ENCODE assay signal across 10 cellular contexts in genomic region chr1:37752213-37752582, GRCh38. TPM values are rescaled to one million over a fixed set of nuclear protein-coding genes. Genes with fewer than 3 reads are reported as not detected.
DNase-seq lines count a peak whose midpoint lies in the region; ATAC-seq and TF ChIP-seq lines count a peak whose summit lies in the region.
"Had no signal": no experiment of that assay in that cellular context is flagged by ENCODE, and none has a peak within 500 bp of the region (broad histone marks: within the 10 kb centered on the region; RNA-seq: fewer than 3 reads in every experiment).

No MANE protein-coding gene starts in this region.

- POLR2A ChIA-PET in PC-9 (lab: Charles Lee; ENCODE audit: unreplicated experiment) = no interaction called here

- no peak for ATAC-seq in psoas muscle

- TF ChIP-seq EP300 in tibial nerve (IDR thresholded peaks at IDR 0.05) = no peak

- no peak overlapping the region for H3K27ac Mint-ChIP-seq in T-helper 1 cell treated with Interleukin-12 subunit alpha and Interleukin-12 subunit beta and Interleukin-4 antibody, amounts not matched to agents 30 μg/mL and 1 μg/mL, for 36 hours
- no peak overlapping the region for H3K27ac Mint-ChIP-seq in endodermal cell

- DNase-seq in T-helper 1 cell = no peak
- no peak for DNase-seq in PC-9
- DNase-seq in endodermal cell = no peak
- DNase-seq in psoas muscle = no peak
- no peak for DNase-seq in activated effector memory CD4-positive, alpha-beta T cell treated with Interleukin-2 at 50 U/mL for 16 hours
- no peak for DNase-seq in tibial nerve (ENCODE audit: low spot score in 2 of 2)
- DNase-seq in NOMO-1 treated with DMSO at 0.1 percent for 48 hours (lab: John Stamatoyannopoulos, UW; ENCODE audit: unreplicated experiment) = no peak
- DNase-seq: activated CD4-positive, alpha-beta T cell treated with anti-CD3 and anti-CD28 coated beads, Interleukin-2, amount 50 U/mL, for 1 hour; GOT3 had no signal

- TSS peak; percentile 61 for BruUV-seq in PC-9 (replicated peaks; lab: Mats Ljungman, UMichigan)

- H3K9me3 ChIP-seq in PC-9 (ENCODE audit: insufficient read depth, low read depth) = 0 out of 2 replicates have a peak, but pooled peaks cover under 1% of the 10 kb centered on the region
- no peaks in the 10 kb centered on the region for H3K9me3 ChIP-seq in endodermal cell (ENCODE audit: control insufficient read depth, low read length)
- H3K9me3 ChIP-seq in psoas muscle = peaks cover under 1% of the 10 kb centered on the region
- peaks cover 0 to 5% (median 0%) of the 10 kb centered on the region in 4 donors for H3K9me3 ChIP-seq in tibial nerve

- WGBS in endodermal cell (ENCODE audit: insufficient coverage in 1 of 2, insufficient read length in 1 of 2), 2 experiments = 42 to 67% methylated on average over 4 to 11 of the region's 11 CpGs
- 22 to 26% (median 23%) methylated on average over 11 of the region's 11 CpGs for WGBS in psoas muscle, 3 donors
- 19 to 28% methylated on average over 11 of the region's 11 CpGs for WGBS in tibial nerve, 2 donors

- no peaks in the 10 kb centered on the region for H3K79me2 ChIP-seq in PC-9 (ENCODE audit: low read depth)

- peak overlapping the region; percentile 54 for H3K4me3 Mint-ChIP-seq in T-helper 1 cell treated with Interleukin-12 subunit alpha and Interleukin-12 subunit beta and Interleukin-4 antibody, amounts not matched to agents 30 μg/mL and 1 μg/mL, for 36 hours
- H3K4me3 Mint-ChIP-seq in endodermal cell = peak overlapping the region; percentile 48

- H3K4me3 ChIP-seq in PC-9 (peak overlapping the region; percentile 55), endodermal cell (ENCODE audit: low read length) (no peak overlapping the region), psoas muscle (peak overlapping the region; percentile 25), tibial nerve (peak overlapping the region in 1 of 4 donors; percentile 26)

- intact Hi-C loops in PC-9 (cut with micrococcal nuclease; ENCODE audit: unreplicated experiment) = loop anchor here (10.0 kb wide), 1 partner anchor 57 kb away; the partner anchor contains the start of gene CDCA8
- intact Hi-C loops in psoas muscle (cut with DNase I) = no loop called here

- TF ChIP-seq CTCF in PC-9 (conservative IDR thresholded peaks at IDR 0.05) (no peak), endodermal cell (conservative IDR thresholded peaks at IDR 0.05) (no peak), psoas muscle (IDR thresholded peaks at IDR 0.05) (no peak), tibial nerve (IDR thresholded peaks at IDR 0.05) (no peak)

- peaks cover 42% of the 10 kb centered on the region for H3K27me3 Mint-ChIP-seq in T-helper 1 cell treated with Interleukin-12 subunit alpha and Interleukin-12 subunit beta and Interleukin-4 antibody, amounts not matched to agents 30 μg/mL and 1 μg/mL, for 36 hours (ENCODE audit: low read depth)
- peaks cover 42% of the 10 kb centered on the region for H3K27me3 Mint-ChIP-seq in endodermal cell (ENCODE audit: insufficient read depth)

- no peaks in the 10 kb centered on the region for H3K36me3 Mint-ChIP-seq in T-helper 1 cell treated with Interleukin-12 subunit alpha and Interleukin-12 subunit beta and Interleukin-4 antibody, amounts not matched to agents 30 μg/mL and 1 μg/mL, for 36 hours (ENCODE audit: low read depth)
- no peaks in the 10 kb centered on the region for H3K36me3 Mint-ChIP-seq in endodermal cell (ENCODE audit: low read depth)

- H3K4me2 ChIP-seq in PC-9 = peak overlapping the region; percentile 81

- H3K4me1 ChIP-seq in PC-9 (replicated peaks; ENCODE audit: insufficient read depth) = no peaks in the 10 kb centered on the region
- H3K4me1 ChIP-seq in endodermal cell (ENCODE audit: control insufficient read depth, insufficient read depth, low read length) = no peaks in the 10 kb centered on the region
- H3K4me1 ChIP-seq in psoas muscle = no peaks in the 10 kb centered on the region
- peaks cover 0 to 17% (median 1%) of the 10 kb centered on the region in 4 donors for H3K4me1 ChIP-seq in tibial nerve

- H3F3A ChIP-seq in PC-9 (ENCODE audit: insufficient read depth, low read depth) = peaks cover 6% of the 10 kb centered on the region; the same call in 1 of the 2 replicates

- CTCF ChIA-PET in PC-9 (lab: Charles Lee) = no interaction called here

- H3K9me3 Mint-ChIP-seq in T-helper 1 cell treated with Interleukin-12 subunit alpha and Interleukin-12 subunit beta and Interleukin-4 antibody, amounts not matched to agents 30 μg/mL and 1 μg/mL, for 36 hours = peaks cover 3% of the 10 kb centered on the region
- H3K9me3 Mint-ChIP-seq in endodermal cell = peaks cover 3% of the 10 kb centered on the region

- peaks cover under 1% of the 10 kb centered on the region; the same call in 1 of the 2 replicates for H3K36me3 ChIP-seq in PC-9 (ENCODE audit: low read depth)
- no peaks in the 10 kb centered on the region for H3K36me3 ChIP-seq in endodermal cell (ENCODE audit: control insufficient read depth, insufficient read depth, low read length)
- H3K36me3 ChIP-seq in psoas muscle (ENCODE audit: insufficient read depth in 1 of 2, low read depth in 1 of 2) = no peaks in the 10 kb centered on the region
- H3K36me3 ChIP-seq in tibial nerve = no peaks in the 10 kb centered on the region

- no peak overlapping the region for H3K9ac ChIP-seq in endodermal cell (ENCODE audit: extremely low read depth, low read length, poor library complexity, severe bottlenecking)

- H3K27me3 ChIP-seq in PC-9 (ENCODE audit: insufficient read depth, low read depth) (no peaks in the 10 kb centered on the region), endodermal cell (ENCODE audit: control insufficient read depth, insufficient read depth, low read length, poor library complexity, severe bottlenecking) (peaks cover 97% of the 10 kb centered on the region), psoas muscle (ENCODE audit: insufficient read depth in 3 of 3, low read length in 2 of 3) (peaks cover 0 to 68% (median 27%) of the 10 kb centered on the region in 3 donors), tibial nerve (peaks cover 0 to 62% of the 10 kb centered on the region in 2 donors)

- H2AFZ ChIP-seq in PC-9 = peak overlapping the region; percentile 66

- peaks cover 3% of the 10 kb centered on the region for H3K4me1 Mint-ChIP-seq in T-helper 1 cell treated with Interleukin-12 subunit alpha and Interleukin-12 subunit beta and Interleukin-4 antibody, amounts not matched to agents 30 μg/mL and 1 μg/mL, for 36 hours (ENCODE audit: low read depth)
- H3K4me1 Mint-ChIP-seq in endodermal cell = peaks cover 2% of the 10 kb centered on the region

- TF ChIP-seq POLR2A in tibial nerve (IDR thresholded peaks at IDR 0.05) = no peak

- no peaks in the 10 kb centered on the region for H4K20me1 ChIP-seq in PC-9 (ENCODE audit: insufficient read depth)

- H3K27ac ChIP-seq in PC-9 (no peak overlapping the region), endodermal cell (ENCODE audit: low read depth, low read length) (no peak overlapping the region), psoas muscle (no peak overlapping the region), tibial nerve (no peak overlapping the region)

- no peaks in the 10 kb centered on the region for H3K9me2 ChIP-seq in PC-9 (ENCODE audit: insufficient read depth)

RNA-seq across cellular contexts. Expression of gene EPHA10, which starts 12.7 kb away (rescaled TPM):
- total RNA-seq in PC-9 (2021) = 7.6 and 12.1 TPM in 2 replicates
- under 1 TPM in 1 of 2 donors, not detected in 1; 0.42 TPM for total RNA-seq in endodermal cell
- 0.57 TPM for polyA plus RNA-seq in endodermal cell (2013, experiment 1 of 2)
- polyA plus RNA-seq in endodermal cell (2013, experiment 2 of 2) = 0.54 TPM
- total RNA-seq in psoas muscle = not detected
- polyA plus RNA-seq in psoas muscle = under 1 TPM in 1 of 3 donors, not detected in 2; 0.05 TPM
- total RNA-seq in tibial nerve = under 1 TPM in 3 of 4 donors, not detected in 1; under 0.01 to 0.30 (median 0.21) TPM

RNA-seq across cellular contexts. Expression of gene MANEAL, which starts 41.4 kb away (rescaled TPM):
- 11.3 and 13.1 TPM in 2 replicates for total RNA-seq in PC-9 (2021)
- 1 to 10 TPM; 7.0 to 9.6 TPM for total RNA-seq in endodermal cell
- 5.9 TPM for polyA plus RNA-seq in endodermal cell (2013, experiment 1 of 2)
- 5.0 TPM for polyA plus RNA-seq in endodermal cell (2013, experiment 2 of 2)
- total RNA-seq in psoas muscle = 1 to 10 TPM; 2.1 to 3.4 (median 2.7) TPM
- polyA plus RNA-seq in psoas muscle = 1 to 10 TPM; 3.7 to 4.3 (median 4.0) TPM
- 1 to 10 TPM in 3 of 4 donors, under 1 TPM in 1; 0.44 to 1.8 (median 1.7) TPM for total RNA-seq in tibial nerve

RNA-seq across cellular contexts. Expression of gene C1orf122, which starts 55.4 kb away (rescaled TPM):
- total RNA-seq in PC-9 (2021) (51.8 and 75.8 TPM in 2 replicates), endodermal cell (10 to 100 TPM; 57.3 to 60.8 TPM), psoas muscle (10 to 100 TPM; 26.6 to 32.1 (median 28.1) TPM), tibial nerve (100 to 1,000 TPM in 1 of 4 donors, 10 to 100 TPM in 3; 80.6 to 132 (median 92.7) TPM)
- polyA plus RNA-seq in endodermal cell (2013, experiment 1 of 2) = 44.1 TPM
- 40.7 TPM for polyA plus RNA-seq in endodermal cell (2013, experiment 2 of 2)
- polyA plus RNA-seq in psoas muscle = 100 to 1,000 TPM in 1 of 3 donors, 10 to 100 TPM in 2; 52.2 to 109 (median 73.6) TPM

RNA-seq across cellular contexts. Expression of gene YRDC, which starts 55.8 kb away (rescaled TPM):
- 13.2 and 16.0 TPM in 2 replicates for total RNA-seq in PC-9 (2021)
- total RNA-seq in endodermal cell = 10 to 100 TPM; 21.0 to 21.1 TPM
- polyA plus RNA-seq in endodermal cell (2013, experiment 1 of 2) = 18.1 TPM
- polyA plus RNA-seq in endodermal cell (2013, experiment 2 of 2) = 17.8 TPM
- total RNA-seq in psoas muscle = 10 to 100 TPM in 2 of 4 donors, 1 to 10 TPM in 2; 3.4 to 12.5 (median 10.2) TPM
- 10 to 100 TPM; 11.3 to 36.0 (median 13.4) TPM for polyA plus RNA-seq in psoas muscle
- total RNA-seq in tibial nerve = 10 to 100 TPM in 2 of 4 donors, 1 to 10 TPM in 2; 8.1 to 13.8 (median 10.8) TPM

RNA-seq across cellular contexts. Expression of gene CDCA8, which starts 59.9 kb away (rescaled TPM):
- total RNA-seq in PC-9 (2021) (42.8 and 57.9 TPM in 2 replicates), endodermal cell (10 to 100 TPM; 27.7 to 49.7 TPM), psoas muscle (under 1 TPM; 0.10 to 0.67 (median 0.14) TPM), tibial nerve (under 1 TPM in 3 of 4 donors, not detected in 1; 0.66 to 0.98 (median 0.90) TPM)
- 58.6 TPM for polyA plus RNA-seq in endodermal cell (2013, experiment 1 of 2)
- polyA plus RNA-seq in endodermal cell (2013, experiment 2 of 2) = 61.0 TPM
- polyA plus RNA-seq in psoas muscle = under 1 TPM; 0.23 to 0.78 (median 0.66) TPM
